21 cellular contexts compared by ENCODE assay signal in the genomic region with DNA sequence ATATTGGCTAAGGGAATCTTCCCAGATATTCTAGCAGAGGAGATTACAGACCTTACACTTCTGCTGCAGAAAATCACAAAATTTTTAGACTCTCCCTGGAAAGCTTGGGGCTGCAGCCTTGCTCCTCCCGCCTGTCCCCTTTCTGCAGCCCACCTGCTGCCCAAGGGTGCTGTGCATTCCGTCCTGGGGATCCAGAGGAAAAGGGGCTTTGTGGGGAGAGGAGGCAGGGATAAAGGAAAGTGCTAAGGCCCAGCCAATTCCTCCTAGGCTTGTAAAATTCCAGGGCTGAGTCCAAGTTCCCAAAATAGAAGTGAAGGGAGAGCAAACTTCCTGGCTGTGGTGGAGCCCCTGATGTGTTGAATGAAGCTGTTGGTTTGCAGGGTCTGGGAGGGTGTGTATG.
DNase-seq lines count a peak whose midpoint lies in the region; ATAC-seq and TF ChIP-seq lines count a peak whose summit lies in the region.
"Had no signal": no experiment of that assay in that cellular context is flagged by ENCODE, and none has a peak within 500 bp of the region (broad histone marks: within the 10 kb centered on the region; RNA-seq: fewer than 3 reads in every experiment).

No MANE protein-coding gene starts in this region.

- H3K4me1 ChIP-seq in PC-3 (ENCODE audit: insufficient read depth, low read length), result no peaks in the 10 kb centered on the region
- peaks cover 16 to 56% (median 38%) of the 10 kb centered on the region in 9 donors for H3K4me1 ChIP-seq in heart right ventricle
- peaks cover 0 to 27% of the 10 kb centered on the region in 2 donors for H3K4me1 ChIP-seq in thoracic aorta (ENCODE audit: control insufficient read depth in 1 of 2, low read depth in 2 of 2)
- no peaks in the 10 kb centered on the region for H3K4me1 ChIP-seq in HAP-1

- H3K9me2 ChIP-seq in PC-3 (replicated peaks; ENCODE audit: low read length), result no peaks in the 10 kb centered on the region

- H3K27me3 ChIP-seq in PC-3 (ENCODE audit: low read length), result peaks cover 14% of the 10 kb centered on the region
- H3K27me3 ChIP-seq in heart right ventricle, result no peaks in the 10 kb centered on the region
- no peaks in the 10 kb centered on the region for H3K27me3 ChIP-seq in thoracic aorta (replicated peaks; ENCODE audit: insufficient read depth)
- no peaks in the 10 kb centered on the region; the same call in 1 of the 2 replicates for H3K27me3 ChIP-seq in HAP-1 (ENCODE audit: low read depth)
- H3K27me3 ChIP-seq: testis had no signal

- H3K9me3 ChIP-seq in PC-3 (ENCODE audit: low read length) (no peaks in the 10 kb centered on the region), heart right ventricle (no peaks in the 10 kb centered on the region), thoracic aorta (no peaks in the 10 kb centered on the region), HAP-1 (no peaks in the 10 kb centered on the region)
- H3K9me3 ChIP-seq: testis had no signal

- no peak overlapping the region for H3K4me2 ChIP-seq in PC-3 (ENCODE audit: low read length)
- H3K4me2 ChIP-seq: KMS-11 had no signal

- no peak overlapping the region for H3K4me3 ChIP-seq in PC-3 (ENCODE audit: low read length)
- H3K4me3 ChIP-seq in heart right ventricle, result peak overlapping the region in 1 of 10 donors; percentile 29
- H3K4me3 ChIP-seq in thoracic aorta, result peak overlapping the region; percentile 57
- no peak overlapping the region for H3K4me3 ChIP-seq in HAP-1
- H3K4me3 ChIP-seq: testis had no signal

- in situ Hi-C loops in HAP-1 (cut with MboI; ENCODE audit: low sequenced_read_pairs), result no loop called here

- intact Hi-C loops in PC-3 (cut with micrococcal nuclease) (loop anchor here (10.0 kb wide), 1 partner anchor 150 kb away; no protein-coding TSS in a partner anchor), heart right ventricle (cut with DNase I) (loop anchor here in 5 of 10 donors (5.0 to 10.0 kb wide), 4 partner anchors 60 to 150 kb away; no protein-coding TSS in a partner anchor)

- WGBS in heart right ventricle, 2 donors, result 11 to 15% methylated on average over 2 of the region's 2 CpGs

- POLR2A ChIA-PET in PC-3 (lab: Charles Lee; ENCODE audit: unreplicated experiment), result no interaction called here

- no peaks in the 10 kb centered on the region for H4K20me1 ChIP-seq in PC-3 (ENCODE audit: low read length)

- no peak overlapping the region for H3K9ac ChIP-seq in PC-3 (ENCODE audit: low read length)
- H3K9ac ChIP-seq: KMS-11 had no signal

- TF ChIP-seq CTCF in PC-3 (conservative IDR thresholded peaks at IDR 0.05; ENCODE audit: low read depth, low read length), result no peak
- no peak for TF ChIP-seq CTCF in heart right ventricle (IDR thresholded peaks at IDR 0.05)
- TF ChIP-seq CTCF in thoracic aorta (IDR thresholded peaks at IDR 0.05), result no peak

- DNase-seq in PC-3 (no peak), heart right ventricle (peak in 1 of 2 donors; percentile 45), mesenteric fat pad (ENCODE audit: low spot score) (peak; percentile 39), thoracic aorta (ENCODE audit: low spot score) (no peak), HAP-1 (ENCODE audit: low spot score in 2 of 2) (no peak), A172 (ENCODE audit: low spot score) (no peak)
- DNase-seq in stimulated activated CD4-positive, alpha-beta T cell treated with anti-CD3 and anti-CD28 coated beads, Interleukin-4, amount 100 ng/mL, for 4 hours, result no peak
- DNase-seq: activated CD4-positive, alpha-beta T cell treated with anti-CD3 and anti-CD28 coated beads, Interleukin-2, amount 50 U/mL, for 4 hours; activated naive CD4-positive, alpha-beta T cell; CD4-positive, alpha-beta T cell; GF-D8; NCI-H187; NCI-H2227 treated with DMSO at 0.1 percent for 48 hours; NCI-H82; stimulated activated CD4-positive, alpha-beta T cell treated with anti-CD3 and anti-CD28 coated beads, Interleukin-1b, Interleukin-23, amount 100 ng/mL, for 48 hours; stimulated activated naive B cell treated with anti-CD40 and anti-IgM and Interleukin-4, amounts not matched to agents 10 μg/mL and 1 μg/mL and 100 μg/mL, for 72 hours; T-helper 17 cell; testis had no signal

- CTCF ChIA-PET in PC-3 (lab: Charles Lee), result no interaction called here

- BruUV-seq in PC-3 (replicated peaks; lab: Mats Ljungman, UMichigan), result no TSS peak

- H3K27ac ChIP-seq in PC-3 (ENCODE audit: low read length) (no peak overlapping the region), heart right ventricle (peak overlapping the region in 8 of 10 donors; percentile 7 to 83 (median 63)), thoracic aorta (peak overlapping the region in 1 of 2 donors; percentile 53)
- H3K27ac ChIP-seq: KMS-11, testis, VCaP had no signal

- H3F3A ChIP-seq in PC-3 (ENCODE audit: low read length, unreplicated experiment), result no peaks in the 10 kb centered on the region

- no peaks in the 10 kb centered on the region for H3K79me2 ChIP-seq in PC-3 (ENCODE audit: low read length)

- no peaks in the 10 kb centered on the region for H3K36me3 ChIP-seq in PC-3 (ENCODE audit: low read depth, low read length)
- H3K36me3 ChIP-seq in heart right ventricle, result no peaks in the 10 kb centered on the region
- no peaks in the 10 kb centered on the region for H3K36me3 ChIP-seq in thoracic aorta
- H3K36me3 ChIP-seq in HAP-1 (replicated peaks), result no peaks in the 10 kb centered on the region

- ATAC-seq in PC-3 (0 out of 2 replicates have a peak, but pooled peaks have one; percentile 27), heart right ventricle (peak; percentile 55 to 68 (median 60)), thoracic aorta (ENCODE audit: insufficient number of reproducible peaks, low FRiP score, low read depth) (no peak), GM19023 (IDR thresholded peaks at IDR 0.05; ENCODE audit: unreplicated experiment) (no peak)
- ATAC-seq: stimulated activated naive B cell treated with anti-CD40 and anti-IgM and Interleukin-4, amounts not matched to agents 10 μg/mL and 1 μg/mL and 100 μg/mL, for 72 hours; T-helper 17 cell had no signal

- no peak overlapping the region for H2AFZ ChIP-seq in PC-3 (ENCODE audit: low read length)

Comparison
In these comparisons a context has a peak if more than half of its experiments do, and no peak if none do; other contexts are left out.
1. ATAC-seq: peak in PC-3 (single experiment) and heart right ventricle (8 of 8); none in thoracic aorta (single experiment) and GM19023 (single experiment).